ENCODE assay signal across 1 cellular context in the genomic region with DNA sequence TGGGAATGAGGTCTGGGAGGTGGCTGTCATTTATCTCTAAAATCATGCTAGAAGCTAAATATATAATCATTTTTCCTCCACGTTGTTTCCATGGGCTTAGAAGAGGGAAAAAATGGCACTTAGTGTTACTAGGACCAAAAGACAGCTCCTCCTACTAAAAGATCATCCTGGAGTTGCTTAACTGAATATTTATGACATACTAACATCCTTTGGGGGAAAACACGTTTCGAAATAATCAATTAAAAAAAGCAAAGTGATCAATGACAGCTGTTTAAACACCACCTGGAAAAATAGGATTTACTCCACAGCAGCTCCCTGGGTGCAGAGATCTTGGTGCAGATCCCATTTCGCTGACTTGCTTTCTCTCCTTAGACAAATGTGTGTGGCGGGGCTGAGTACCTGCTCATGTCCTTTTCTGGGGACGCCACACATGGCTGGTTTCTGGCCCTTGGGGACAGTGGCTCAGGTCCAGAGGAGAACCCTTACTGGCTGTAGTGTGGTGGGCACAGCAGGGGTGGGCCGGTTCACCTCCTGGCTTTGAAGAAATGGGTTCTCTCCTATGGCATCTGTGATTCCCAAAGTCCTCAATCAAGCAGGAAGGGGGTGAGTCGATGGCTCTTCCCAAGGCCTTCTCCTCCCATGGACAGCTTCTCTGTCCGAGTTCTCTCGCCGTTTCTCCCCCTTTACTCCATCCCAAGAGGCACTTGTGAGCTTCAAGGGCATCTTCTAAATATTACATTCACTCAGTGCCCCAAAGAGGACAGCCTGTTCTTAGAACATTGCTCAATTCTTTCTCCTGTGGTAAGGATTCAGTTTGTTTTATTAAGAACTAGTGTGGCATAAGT.
TF ChIP-seq lines count a peak whose summit lies in the region.

No MANE protein-coding gene starts in this region.

TF ChIP-seq in GM23338, 12 proteins besides CTCF, POLR2A, EP300 and RAD21 (continued from another document):
- TF ChIP-seq ZNF462 (CRISPR knock-in tag; IDR thresholded peaks at IDR 0.05) (no peak), ZNF331 (CRISPR knock-in tag; IDR thresholded peaks at IDR 0.05; ENCODE audit: low read depth) (no peak), EZH2phosphoT487 (IDR thresholded peaks at IDR 0.05; ENCODE audit: unreplicated experiment) (no peak), NANOG (IDR thresholded peaks at IDR 0.05; ENCODE audit: borderline replicate concordance) (no peak), POLR2AphosphoS5 (IDR thresholded peaks at IDR 0.05; ENCODE audit: low read depth) (no peak)
TF ChIP-seq in GM23338: peak in this region for 0.
